Comparison of ENCODE assay signal across 7 cellular contexts in the genomic region with DNA sequence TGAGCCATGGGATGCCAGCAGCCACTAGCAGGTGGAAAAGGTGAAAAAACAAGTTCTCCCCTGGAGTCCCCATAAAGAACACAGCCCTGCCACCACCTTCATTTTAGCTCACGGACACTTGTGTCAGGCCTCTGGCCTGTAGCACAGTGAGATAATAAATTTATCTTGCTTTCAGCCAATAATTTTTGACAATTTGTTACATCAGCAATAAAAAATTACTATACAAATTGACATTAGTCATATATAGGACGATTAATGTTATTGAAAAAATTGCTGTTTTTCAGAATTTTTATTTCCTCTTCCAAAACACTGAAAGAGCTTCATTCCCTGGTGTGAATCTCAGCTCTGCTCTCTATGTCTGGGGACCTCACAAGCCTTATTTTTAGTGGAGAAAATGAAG.
"Had no signal": no experiment of that assay in that cellular context is flagged by ENCODE, and none has a peak within 500 bp of the region (broad histone marks: within the 10 kb centered on the region; RNA-seq: fewer than 3 reads in every experiment).

No MANE protein-coding gene starts in this region.

- H3K27ac ChIP-seq: KMS-11 had no signal

- H3K4me3 ChIP-seq: GM23338 had no signal

- H3K4me2 ChIP-seq: GM23338, KMS-11 had no signal

- H3K9ac ChIP-seq: KMS-11 had no signal

- FAIRE-seq: H1, H54, HTR-8/SVneo had no signal

- H2AFZ ChIP-seq: GM23338 had no signal

- DNase-seq: HCEC 1CT, KBM-7 had no signal

- ATAC-seq: GM23338 had no signal
